1 cellular context compared by ENCODE assay signal in genomic region chr19:7923295-7924191, GRCh38.
TF ChIP-seq lines count a peak whose summit lies in the region.

No MANE protein-coding gene starts in this region.

TF ChIP-seq in H1, 55 proteins besides CTCF, POLR2A, EP300 and RAD21:
- TF ChIP-seq POLR2AphosphoS5 (IDR thresholded peaks at IDR 0.05; ENCODE audit: low read depth, low read length), result 0 out of 2 replicates have a peak, but pooled peaks have one; percentile 40
- no peak for TF ChIP-seq RFX5 (IDR thresholded peaks at IDR 0.05; ENCODE audit: borderline replicate concordance, low read depth, low read length)
- no peak for TF ChIP-seq KDM4A (IDR thresholded peaks at IDR 0.05; ENCODE audit: low read depth, low read length, severe bottlenecking)
- TF ChIP-seq TBP (IDR thresholded peaks at IDR 0.05; ENCODE audit: low read depth, low read length), result no peak
- TF ChIP-seq ATF3 (IDR thresholded peaks at IDR 0.05; ENCODE audit: insufficient read depth, low read depth, low read length), result no peak
